Comparison of ENCODE assay signal across 9 cellular contexts in genomic region chr19:4866595-4867424, GRCh38. TPM values are rescaled to one million over a fixed set of nuclear protein-coding genes. Genes with fewer than 3 reads are reported as not detected.
DNase-seq lines count a peak whose midpoint lies in the region; ATAC-seq and FAIRE-seq lines count a peak whose summit lies in the region.
"Had no signal": no experiment of that assay in that cellular context is flagged by ENCODE, and none has a peak within 500 bp of the region (broad histone marks: within the 10 kb centered on the region; RNA-seq: fewer than 3 reads in every experiment).

No MANE protein-coding gene starts in this region.

- peaks cover 56% of the 10 kb centered on the region for H3K79me2 ChIP-seq in GM23248 (ENCODE audit: insufficient read depth)

- CTCF ChIA-PET in T-cell (lab: Charles Lee), result interaction anchor here in 1 of 2 donors (1.1 to 1.4 kb wide), 2 partner anchors 45 to 102 kb away, joined by 3 to 7 read pairs; partner anchors contain the start of gene KDM4B

- H3K4me1 Mint-ChIP-seq in T-cell, result peaks cover 7 to 14% (median 10%) of the 10 kb centered on the region in 3 donors

- H3K27ac Mint-ChIP-seq in T-cell, result peak overlapping the region; percentile 79 to 87

- peak overlapping the region; percentile 94 for H3K9ac ChIP-seq in GM23248
- peak overlapping the region; percentile 76 for H3K9ac ChIP-seq in iPS-15b (ENCODE audit: low read depth, low read length)

- peak in 3 of 4 experiments; percentile 14 to 29 (median 18) for ATAC-seq in T-cell (replicated peaks in 1 of 4)

- 2% methylated on average over 18 to 22 of the region's 22 CpGs for WGBS in GM23248 (ENCODE audit: low coverage in 1 of 2, low lambda C conversion rate in 2 of 2, missing lambda C conversion rate in 2 of 2), 2 experiments
- WGBS in small intestine, 3 donors, result 1 to 3% (median 1%) methylated on average over 19 to 22 of the region's 22 CpGs

- H3K27me3 ChIP-seq in GM23248 (replicated peaks; ENCODE audit: insufficient read depth) (no peaks in the 10 kb centered on the region), iPS-15b (ENCODE audit: control insufficient read depth, insufficient read depth, low read length) (no peaks in the 10 kb centered on the region), small intestine (ENCODE audit: control insufficient read depth in 2 of 2, insufficient read depth in 2 of 2, low read length in 2 of 2) (no peaks in the 10 kb centered on the region)

- peaks cover 13% of the 10 kb centered on the region; the same call in 1 of the 2 replicates for H3K36me3 ChIP-seq in GM23248 (ENCODE audit: low read depth)
- peaks cover 5% of the 10 kb centered on the region for H3K36me3 ChIP-seq in iPS-15b (ENCODE audit: control insufficient read depth, insufficient read depth, low read length)
- no peaks in the 10 kb centered on the region for H3K36me3 ChIP-seq in small intestine (ENCODE audit: control insufficient read depth in 2 of 2, insufficient read depth in 2 of 2, low read length in 2 of 2)

- H3K4me3 Mint-ChIP-seq in T-cell, result peak overlapping the region; percentile 78 to 81 (median 80)

- peaks cover 0 to 4% of the 10 kb centered on the region in 2 donors for H3K27me3 Mint-ChIP-seq in T-cell

- H3K4me1 ChIP-seq in GM23248 (ENCODE audit: insufficient read depth) (peaks cover 22% of the 10 kb centered on the region), iPS-15b (ENCODE audit: control insufficient read depth, insufficient read depth, low read length) (peaks cover 4% of the 10 kb centered on the region), small intestine (ENCODE audit: control insufficient read depth in 2 of 2, insufficient read depth in 1 of 2, low read depth in 1 of 2, low read length in 1 of 2) (peaks cover 0 to 2% of the 10 kb centered on the region in 2 donors)

- in situ Hi-C loops in GM23248 (cut with MboI), result no loop called here

- DNase-seq in GM23248 (peak; percentile 85), T-cell (peak in 33 of 34 experiments; percentile 11 to 56 (median 40)), astrocyte of the hippocampus (ENCODE audit: low read depth, low spot score) (peak; percentile 64), small intestine (peak; percentile 51), hippocampal formation (lab: John Stamatoyannopoulos, UW) (no peak), NCI-H748 treated with DMSO at 0.1 percent for 48 hours (lab: John Stamatoyannopoulos, UW) (no peak), NCI-H1436 (lab: John Stamatoyannopoulos, UW) (no peak)

- H3K9me3 Mint-ChIP-seq in T-cell, result no peaks in the 10 kb centered on the region

- no peaks in the 10 kb centered on the region for H3K9me3 ChIP-seq in GM23248 (ENCODE audit: low read depth)
- no peaks in the 10 kb centered on the region for H3K9me3 ChIP-seq in iPS-15b (ENCODE audit: control insufficient read depth, insufficient read depth, low read length)
- H3K9me3 ChIP-seq in small intestine (ENCODE audit: control insufficient read depth, low read depth), result no peaks in the 10 kb centered on the region

- no peaks in the 10 kb centered on the region for H3K9me2 ChIP-seq in GM23248 (ENCODE audit: insufficient read depth)

- H3K4me3 ChIP-seq in GM23248, result peak overlapping the region; percentile 98
- H3K4me3 ChIP-seq in iPS-15b (ENCODE audit: low read depth, low read length), result peak overlapping the region; percentile 82
- H3K4me3 ChIP-seq in small intestine (ENCODE audit: low read depth in 1 of 2, low read length in 2 of 2), result peak overlapping the region; percentile 62 to 68

- POLR2A ChIA-PET in T-cell (lab: Charles Lee), result interaction anchor here in 1 of 2 donors (0.6 kb wide), 1 partner anchor 33 kb away, joined by 3 read pairs; no protein-coding TSS in a partner anchor

- FAIRE-seq in small intestine (lab: Jason Lieb, UNC), result no peak

- H3K36me3 Mint-ChIP-seq in T-cell, result no peaks in the 10 kb centered on the region

- H2AFZ ChIP-seq in GM23248, result peak overlapping the region; percentile 40; the same call in 1 of the 2 replicates

- H3K27ac ChIP-seq in GM23248, result peak overlapping the region; percentile 90
- H3K27ac ChIP-seq in small intestine (ENCODE audit: low read depth in 1 of 2, low read length in 1 of 2), result peak overlapping the region; percentile 85 to 92

- H3F3A ChIP-seq in GM23248 (ENCODE audit: insufficient read depth), result peaks cover 35% of the 10 kb centered on the region

- H4K20me1 ChIP-seq in GM23248 (ENCODE audit: insufficient read depth), result no peaks in the 10 kb centered on the region; the same call in 1 of the 2 replicates

- peak overlapping the region; percentile 87 for H3K4me2 ChIP-seq in GM23248 (ENCODE audit: unreplicated experiment)

RNA-seq across cellular contexts. Expression of gene PLIN3, which starts 0.7 kb away (rescaled TPM):
- total RNA-seq in GM23248 (2014; rRNA removed; shearing (Covaris generic)), result 306 and 372 TPM in 2 replicates
- polyA plus RNA-seq in GM23248 (2016; fragmentation: Nextera tagmentation; extraction: Ambion mirVana), result 398 and 415 TPM in 2 replicates
- total RNA-seq in T-cell, result 10 to 100 TPM; 15.3 to 24.1 (median 21.8) TPM
- 100 to 1,000 TPM in 2 of 3 donors, 10 to 100 TPM in 1; 77.3 to 190 (median 173) TPM for polyA plus RNA-seq in small intestine

RNA-seq across cellular contexts. Expression of gene TICAM1, which starts 35.3 kb away (rescaled TPM):
- total RNA-seq in GM23248 (2014; rRNA removed; shearing (Covaris generic)), result 2.0 and 4.2 TPM in 2 replicates
- 19.9 TPM in 2 replicates for polyA plus RNA-seq in GM23248 (2016; fragmentation: Nextera tagmentation; extraction: Ambion mirVana)
- total RNA-seq in T-cell, result 10 to 100 TPM; 12.8 to 20.3 (median 16.8) TPM
- polyA plus RNA-seq in small intestine, result 10 to 100 TPM; 14.3 to 38.0 (median 23.2) TPM

RNA-seq across cellular contexts. Expression of gene ARRDC5, which starts 35.9 kb away (rescaled TPM):
- not detected in 2 replicates for total RNA-seq in GM23248 (2014; rRNA removed; shearing (Covaris generic))
- polyA plus RNA-seq in GM23248 (2016; fragmentation: Nextera tagmentation; extraction: Ambion mirVana) (not detected in 2 replicates), small intestine (under 1 TPM in 1 of 3 donors, not detected in 2; 0.12 TPM)
- 10 to 100 TPM in 4 of 5 donors, 1 to 10 TPM in 1; 8.1 to 21.7 (median 15.8) TPM for total RNA-seq in T-cell
- total RNA-seq: glomerular endothelial cell had no signal

RNA-seq across cellular contexts. Expression of gene UHRF1, which starts 42.5 kb away (rescaled TPM):
- 29.3 and 29.4 TPM in 2 replicates for total RNA-seq in GM23248 (2014; rRNA removed; shearing (Covaris generic))
- polyA plus RNA-seq in GM23248 (2016; fragmentation: Nextera tagmentation; extraction: Ambion mirVana) (26.9 and 28.6 TPM in 2 replicates), small intestine (10 to 100 TPM in 1 of 3 donors, 1 to 10 TPM in 1, under 1 TPM in 1; 0.67 to 11.0 (median 1.1) TPM)
- 1 to 10 TPM in 4 of 5 donors, under 1 TPM in 1; 0.89 to 3.1 (median 2.0) TPM for total RNA-seq in T-cell

Comparison
In these comparisons a context has a peak if more than half of its experiments do, and no peak if none do; other contexts are left out.
1. DNase-seq: peak in GM23248 (single experiment), T-cell (33 of 34), astrocyte of the hippocampus (single experiment) and small intestine (single experiment); none in hippocampal formation (0 of 2), NCI-H748 treated with DMSO at 0.1 percent for 48 hours (single experiment) and NCI-H1436 (single experiment).
2. RNA of gene PLIN3, which starts 0.7 kb away (total RNA-seq): 306 to 372 TPM in GM23248; 15.3 to 24.1 TPM in T-cell; every median in the first group is over 10 times any median in the second.
3. Peak in every context shown above with its lines, with median percentiles within 50 percentile points of each other: H3K4me3 ChIP-seq.